8 cellular contexts compared by ENCODE assay signal in genomic region chr2:241316825-241317224, GRCh38. TPM values are rescaled to one million over a fixed set of nuclear protein-coding genes. Genes with fewer than 3 reads are reported as not detected.
DNase-seq lines count a peak whose midpoint lies in the region; ATAC-seq and TF ChIP-seq lines count a peak whose summit lies in the region.

No MANE protein-coding gene starts in this region.

- H3K36me3 ChIP-seq in BE2C (no peaks in the 10 kb centered on the region; the same call in 1 of the 2 replicates), MG63 (peaks cover 60% of the 10 kb centered on the region)

- H3K4me1 ChIP-seq in BE2C = no peaks in the 10 kb centered on the region; the same call in 1 of the 2 replicates

- ATAC-seq in natural killer cell treated with Interleukin-12 subunit alpha and Interleukin-12 subunit beta and Interleukin-15 and Interleukin-18, amount 100 ng/mL, for 72 hours = no peak
- ATAC-seq in HG03521 (IDR thresholded peaks at IDR 0.05; ENCODE audit: unreplicated experiment) = no peak

- H3K27me3 ChIP-seq in BE2C (no peaks in the 10 kb centered on the region), MG63 (no peaks in the 10 kb centered on the region)

- peak overlapping the region; percentile 99 for H3K27ac Mint-ChIP-seq in natural killer cell treated with Interleukin-12 subunit alpha and Interleukin-12 subunit beta and Interleukin-15 and Interleukin-18, amount 100 ng/mL, for 72 hours

- H3K9me3 Mint-ChIP-seq in natural killer cell treated with Interleukin-12 subunit alpha and Interleukin-12 subunit beta and Interleukin-15 and Interleukin-18, amount 100 ng/mL, for 72 hours = no peaks in the 10 kb centered on the region

- no peaks in the 10 kb centered on the region for H3K27me3 Mint-ChIP-seq in natural killer cell treated with Interleukin-12 subunit alpha and Interleukin-12 subunit beta and Interleukin-15 and Interleukin-18, amount 100 ng/mL, for 72 hours

- H3K4me1 Mint-ChIP-seq in natural killer cell treated with Interleukin-12 subunit alpha and Interleukin-12 subunit beta and Interleukin-15 and Interleukin-18, amount 100 ng/mL, for 72 hours (ENCODE audit: low read depth in 2 of 2) = peaks cover 54 to 56% of the 10 kb centered on the region in 2 donors

- peak overlapping the region; percentile 91 for H3K4me3 Mint-ChIP-seq in natural killer cell treated with Interleukin-12 subunit alpha and Interleukin-12 subunit beta and Interleukin-15 and Interleukin-18, amount 100 ng/mL, for 72 hours

- TF ChIP-seq CTCF in BE2C (IDR thresholded peaks at IDR 0.05; ENCODE audit: low read depth, low read length) = no peak

- H3K9me3 ChIP-seq in BE2C (no peaks in the 10 kb centered on the region), MG63 (no peaks in the 10 kb centered on the region)

- intact Hi-C loops in posterior cingulate gyrus (cut with DNase I) = loop anchor here (5.0 kb wide), 1 partner anchor 40 kb away; the partner anchor contains the start of gene FARP2

- H3K4me3 ChIP-seq in BE2C (ENCODE audit: low read depth, low read length) (peak overlapping the region; percentile 70), MG63 (peak overlapping the region; percentile 91)

- DNase-seq in BE2C = no peak
- DNase-seq in MG63 = no peak
- peak; percentile 24 for DNase-seq in dermis blood vessel endothelial cell
- no peak for DNase-seq in natural killer cell treated with Interleukin-12 subunit alpha and Interleukin-12 subunit beta and Interleukin-15 and Interleukin-18, amount 100 ng/mL, for 72 hours (ENCODE audit: low spot score)
- DNase-seq in posterior cingulate gyrus = no peak
- no peak for DNase-seq in NCI-H146 (lab: John Stamatoyannopoulos, UW)
- DNase-seq in NCI-H524 treated with DMSO at 0.1 percent for 48 hours (lab: John Stamatoyannopoulos, UW) = no peak

- H3K36me3 Mint-ChIP-seq in natural killer cell treated with Interleukin-12 subunit alpha and Interleukin-12 subunit beta and Interleukin-15 and Interleukin-18, amount 100 ng/mL, for 72 hours = peaks cover 23% of the 10 kb centered on the region

RNA-seq across cellular contexts. Expression of gene SEPTIN2, which starts 1.1 kb away (rescaled TPM):
- polyA plus RNA-seq in BE2C (2012; ENCODE audit: insufficient read depth, insufficient read length, low read depth) = 268 TPM
- 348 and 489 TPM in 2 replicates for total RNA-seq in MG63 (2014; rRNA removed; shearing (Covaris generic); ENCODE audit: low replicate concordance)
- total RNA-seq in dermis blood vessel endothelial cell = 529 and 622 TPM in 2 replicates
- 100 to 1,000 TPM; 246 to 264 TPM for total RNA-seq in natural killer cell treated with Interleukin-12 subunit alpha and Interleukin-12 subunit beta and Interleukin-15 and Interleukin-18, amount 100 ng/mL, for 72 hours

RNA-seq across cellular contexts. Expression of gene HDLBP, which starts 1.4 kb away (rescaled TPM):
- polyA plus RNA-seq in BE2C (2012; ENCODE audit: insufficient read depth, insufficient read length, low read depth) = 581 TPM
- total RNA-seq in MG63 (2014; rRNA removed; shearing (Covaris generic); ENCODE audit: low replicate concordance) = 383 and 447 TPM in 2 replicates
- total RNA-seq in dermis blood vessel endothelial cell = 594 and 863 TPM in 2 replicates
- 100 to 1,000 TPM; 295 to 479 TPM for total RNA-seq in natural killer cell treated with Interleukin-12 subunit alpha and Interleukin-12 subunit beta and Interleukin-15 and Interleukin-18, amount 100 ng/mL, for 72 hours

RNA-seq across cellular contexts. Expression of gene FARP2, which starts 39.3 kb away (rescaled TPM):
- polyA plus RNA-seq in BE2C (2012; ENCODE audit: insufficient read depth, insufficient read length, low read depth) = 18.7 TPM
- 35.6 and 37.4 TPM in 2 replicates for total RNA-seq in MG63 (2014; rRNA removed; shearing (Covaris generic); ENCODE audit: low replicate concordance)
- 38.3 and 43.8 TPM in 2 replicates for total RNA-seq in dermis blood vessel endothelial cell
- total RNA-seq in natural killer cell treated with Interleukin-12 subunit alpha and Interleukin-12 subunit beta and Interleukin-15 and Interleukin-18, amount 100 ng/mL, for 72 hours = 10 to 100 TPM; 49.2 to 77.3 TPM
